Comparison of ENCODE assay signal across 8 cellular contexts in the genomic region with DNA sequence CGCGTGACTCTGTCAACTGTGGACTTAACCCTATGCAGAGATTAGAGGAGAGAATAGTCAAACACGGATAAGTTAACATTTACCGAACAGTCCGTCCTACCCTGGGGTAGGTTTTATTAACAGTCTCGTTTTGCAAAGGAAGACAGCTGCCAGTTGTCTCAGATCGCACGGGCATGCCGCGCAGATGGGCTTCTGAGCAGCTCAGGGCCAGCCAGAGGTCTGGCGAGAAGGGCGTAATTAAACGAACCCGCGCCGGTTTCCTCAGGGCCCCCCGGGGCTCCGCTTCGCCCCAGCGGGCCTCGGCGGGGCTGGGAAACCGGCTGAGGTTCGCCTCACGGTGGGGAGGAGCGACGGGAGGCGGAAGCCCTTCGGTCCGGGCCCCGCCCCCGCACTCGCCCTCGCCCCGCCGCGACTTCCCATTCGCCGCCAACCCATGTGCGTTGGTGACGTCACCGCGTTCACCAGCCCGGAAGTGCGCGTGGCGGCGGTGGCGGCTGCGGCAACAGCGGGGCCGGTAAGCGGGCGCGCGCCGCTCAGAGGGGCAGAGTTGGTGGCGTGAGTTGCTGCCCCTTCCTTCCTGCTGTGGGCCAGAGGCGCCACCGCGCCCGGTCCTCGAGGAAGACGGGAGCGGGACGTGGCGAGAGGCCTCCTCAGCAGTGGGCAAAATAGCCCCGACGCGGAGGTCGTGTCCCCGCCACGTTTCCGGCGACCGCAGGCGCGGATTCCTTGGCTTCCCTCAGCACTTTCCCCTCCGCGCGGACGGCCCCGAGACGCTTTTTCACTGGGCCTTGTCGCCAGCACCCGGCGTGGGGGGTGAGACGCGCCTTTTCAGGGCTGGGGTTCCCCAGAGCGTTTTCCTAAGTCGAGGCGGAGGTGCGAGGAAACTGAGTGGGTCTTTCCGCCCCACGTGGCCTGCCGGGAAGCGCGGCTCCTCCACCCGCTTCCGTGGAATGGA. TPM values are rescaled to one million over a fixed set of nuclear protein-coding genes. Genes with fewer than 3 reads are reported as not detected.
A peak's percentile ranks its signal among the peaks of the same experiment; 100 is the strongest.
DNase-seq lines count a peak whose midpoint lies in the region; FAIRE-seq and TF ChIP-seq lines count a peak whose summit lies in the region.

Gene TRNT1, plus strand, starts transcription at position 464 of the 955 bp plus-strand sequence. CDS start 2,101 bp downstream, outside the sequence.

- H3K9me3 Mint-ChIP-seq in activated naive CD4-positive, alpha-beta T cell treated with anti-CD3 and anti-CD28 coated beads for 36 hours: no peaks in the 10 kb centered on the region

- TF ChIP-seq CTCF in HFF-Myc (IDR thresholded peaks at IDR 0.05; ENCODE audit: low read depth, low read length, missing control alignments): no peak

- no peak within 1 kb of the TSS for H4K91ac ChIP-seq in neuronal stem cell (ENCODE audit: low read depth, low read length, poor library complexity)

- peak within 1 kb of the TSS; percentile 91 for H2BK5ac ChIP-seq in neuronal stem cell (ENCODE audit: low read length)

- peaks cover 8 to 29% of the 10 kb centered on the region in 2 donors for H3K36me3 ChIP-seq in neuronal stem cell (replicated peaks in 1 of 2; ENCODE audit: control insufficient read depth in 2 of 2, insufficient read depth in 2 of 2, low read length in 2 of 2)
- peaks cover 6 to 21% (median 15%) of the 10 kb centered on the region in 5 donors for H3K36me3 ChIP-seq in subcutaneous abdominal adipose tissue (ENCODE audit: control insufficient read depth in 5 of 5, insufficient read depth in 5 of 5, low read length in 5 of 5)

- peaks cover 33% of the 10 kb centered on the region for H3K36me3 Mint-ChIP-seq in activated naive CD4-positive, alpha-beta T cell treated with anti-CD3 and anti-CD28 coated beads for 36 hours (ENCODE audit: low read depth)

- peak within 1 kb of the TSS; percentile 85 for H3K4me2 ChIP-seq in neuronal stem cell (ENCODE audit: insufficient read depth, low read length, poor library complexity, severe bottlenecking)

- CTCF ChIA-PET in activated naive CD4-positive, alpha-beta T cell treated with anti-CD3 and anti-CD28 coated beads for 36 hours (lab: Charles Lee): interaction anchor here (0.8 to 0.9 kb wide), 2 partner anchors 24 to 47 kb away, joined by 3 read pairs; no protein-coding TSS in a partner anchor

- WGBS in neuronal stem cell (ENCODE audit: extremely low coverage in 2 of 2, insufficient read length in 2 of 2, insufficient replicate concordance in 1 of 2), 2 donors: no CpG with 5 or more reads among the region's 100 CpGs

- H3K23ac ChIP-seq in neuronal stem cell (ENCODE audit: low read depth, low read length, poor library complexity): peak within 1 kb of the TSS; percentile 99

- peak within 1 kb of the TSS; percentile 100 for H3K9ac ChIP-seq in neuronal stem cell (ENCODE audit: low read depth, low read length, poor library complexity)
- peak within 1 kb of the TSS; percentile 92 to 99 (median 98) for H3K9ac ChIP-seq in subcutaneous abdominal adipose tissue (ENCODE audit: low read length in 5 of 5)

- peak within 1 kb of the TSS; percentile 97 for H3K18ac ChIP-seq in neuronal stem cell (ENCODE audit: low read length)

- H3K79me1 ChIP-seq in neuronal stem cell (ENCODE audit: low read depth, low read length): peaks cover 10% of the 10 kb centered on the region

- peak within 1 kb of the TSS; percentile 63 for H3K14ac ChIP-seq in neuronal stem cell (ENCODE audit: low read length)

- H2AK5ac ChIP-seq in neuronal stem cell (ENCODE audit: low read depth, low read length): peak within 1 kb of the TSS; percentile 70

- peak within 1 kb of the TSS; percentile 98 for H3K27ac Mint-ChIP-seq in activated naive CD4-positive, alpha-beta T cell treated with anti-CD3 and anti-CD28 coated beads for 36 hours

- peak within 1 kb of the TSS; percentile 92 for H2AFZ ChIP-seq in neuronal stem cell (ENCODE audit: low read length)

- H3K4me3 ChIP-seq in HFF-Myc (replicated peaks; ENCODE audit: low read depth, low read length): peak within 1 kb of the TSS; percentile 94
- peak within 1 kb of the TSS; percentile 92 to 93 for H3K4me3 ChIP-seq in neuronal stem cell (ENCODE audit: low read length in 2 of 2)
- peak within 1 kb of the TSS; percentile 88 to 98 (median 94) for H3K4me3 ChIP-seq in subcutaneous abdominal adipose tissue (ENCODE audit: low read depth in 1 of 5, low read length in 5 of 5)

- H3K4me1 ChIP-seq in neuronal stem cell (ENCODE audit: control insufficient read depth in 2 of 2, insufficient read depth in 1 of 2, low read depth in 1 of 2, low read length in 2 of 2) (peaks cover 2 to 4% of the 10 kb centered on the region in 2 donors), subcutaneous abdominal adipose tissue (ENCODE audit: control insufficient read depth in 5 of 5, insufficient read depth in 5 of 5, low read length in 5 of 5) (peaks cover 3 to 20% (median 16%) of the 10 kb centered on the region in 5 donors)

- no peak within 1 kb of the TSS for H2BK15ac ChIP-seq in neuronal stem cell (ENCODE audit: low read length)

- H3K9me3 ChIP-seq in neuronal stem cell (replicated peaks in 1 of 2; ENCODE audit: control insufficient read depth in 2 of 2, insufficient read depth in 1 of 2, low read depth in 1 of 2, low read length in 2 of 2) (peaks cover 0 to 15% of the 10 kb centered on the region in 2 donors), subcutaneous abdominal adipose tissue (ENCODE audit: control insufficient read depth in 5 of 5, low read length in 5 of 5) (no peaks in the 10 kb centered on the region)

- intact Hi-C loops in activated naive CD4-positive, alpha-beta T cell treated with anti-CD3 and anti-CD28 coated beads for 36 hours (cut with micrococcal nuclease): loop anchor here (1.0 to 2.0 kb wide), 5 partner anchors 47 to 1854 kb away; partner anchors contain the start of genes CRBN and SETMAR

- peaks cover 36% of the 10 kb centered on the region for H3K4me1 Mint-ChIP-seq in activated naive CD4-positive, alpha-beta T cell treated with anti-CD3 and anti-CD28 coated beads for 36 hours (ENCODE audit: low read depth)

- DNase-seq in GM04504 (ENCODE audit: low read depth): peak; percentile 87
- DNase-seq in HFF-Myc (ENCODE audit: extremely low read depth, low read depth): peak; percentile 55
- peak; percentile 83 for DNase-seq in MV-4-11 (lab: John Stamatoyannopoulos, UW)
- peak; percentile 94 for DNase-seq in SK-N-DZ (ENCODE audit: low spot score)
- DNase-seq in activated naive CD4-positive, alpha-beta T cell treated with anti-CD3 and anti-CD28 coated beads for 36 hours: peak; percentile 96
- peak; percentile 93 to 95 for DNase-seq in frontal cortex (ENCODE audit: low spot score in 2 of 2)
- DNase-seq in neuronal stem cell (ENCODE audit: low spot score): peak; percentile 90

- H3K4ac ChIP-seq in neuronal stem cell (ENCODE audit: low read length): no peak within 1 kb of the TSS

- no peaks in the 10 kb centered on the region for H3K27me3 Mint-ChIP-seq in activated naive CD4-positive, alpha-beta T cell treated with anti-CD3 and anti-CD28 coated beads for 36 hours (ENCODE audit: low read depth)

- peak within 1 kb of the TSS; percentile 46 for H2BK12ac ChIP-seq in neuronal stem cell (ENCODE audit: low read length)

- H4K8ac ChIP-seq in neuronal stem cell (ENCODE audit: low read depth, low read length): peak within 1 kb of the TSS; percentile 65

- FAIRE-seq in frontal cortex (lab: Jason Lieb, UNC): no peak

- H3K27me3 ChIP-seq in neuronal stem cell (ENCODE audit: control insufficient read depth in 3 of 3, insufficient read depth in 3 of 3, low read depth in 1 of 3, low read length in 3 of 3) (no peaks in the 10 kb centered on the region), subcutaneous abdominal adipose tissue (ENCODE audit: control insufficient read depth in 5 of 5, insufficient read depth in 4 of 5, low read length in 5 of 5) (no peaks in the 10 kb centered on the region)

- H2BK120ac ChIP-seq in neuronal stem cell (ENCODE audit: low read depth, low read length): no peak within 1 kb of the TSS

- H3K27ac ChIP-seq in neuronal stem cell (replicated peaks; ENCODE audit: low read length) (peak within 1 kb of the TSS; percentile 55), subcutaneous abdominal adipose tissue (ENCODE audit: low read depth, low read length) (peak within 1 kb of the TSS; percentile 89)

- H3K4me3 Mint-ChIP-seq in activated naive CD4-positive, alpha-beta T cell treated with anti-CD3 and anti-CD28 coated beads for 36 hours: peak within 1 kb of the TSS; percentile 97

RNA-seq across cellular contexts. Expression of gene TRNT1, which starts in this region (rescaled TPM):
- 32.2 and 32.5 TPM in 2 replicates for polyA plus RNA-seq in SK-N-DZ (2014; cell fraction: cytosol; rRNA removed)
- 99.4 and 100 TPM in 2 replicates for polyA plus RNA-seq in SK-N-DZ (2014; cell fraction: nucleus; rRNA removed)
- 10 to 100 TPM; 42.3 to 49.4 TPM for total RNA-seq in activated naive CD4-positive, alpha-beta T cell treated with anti-CD3 and anti-CD28 coated beads for 36 hours
- total RNA-seq in frontal cortex: 70.5 TPM
- 13.8 TPM for polyA plus RNA-seq in neuronal stem cell (2013, experiment 1 of 2)
- 14.6 TPM for polyA plus RNA-seq in neuronal stem cell (2013, experiment 2 of 2)

Comparison
In these comparisons a context has a peak if more than half of its experiments do, and no peak if none do; other contexts are left out.
1. Peak in every context shown above with its lines: DNase-seq, H3K4me3 ChIP-seq and H3K27ac ChIP-seq.